Comparison of ENCODE assay signal across 21 cellular contexts in genomic region chr22:47194476-47195155, GRCh38.
DNase-seq lines count a peak whose midpoint lies in the region; ATAC-seq and TF ChIP-seq lines count a peak whose summit lies in the region.
"Had no signal": no experiment of that assay in that cellular context is flagged by ENCODE, and none has a peak within 500 bp of the region (broad histone marks: within the 10 kb centered on the region; RNA-seq: fewer than 3 reads in every experiment).

No MANE protein-coding gene starts in this region.

- H3K27me3 ChIP-seq in right atrium auricular region (no peaks in the 10 kb centered on the region), heart left ventricle (peaks cover 0 to 12% (median 0%) of the 10 kb centered on the region in 9 donors), colonic mucosa (no peaks in the 10 kb centered on the region), testis (no peaks in the 10 kb centered on the region)

- H3K4me3 ChIP-seq in right atrium auricular region (no peak overlapping the region), heart left ventricle (no peak overlapping the region), colonic mucosa (no peak overlapping the region), testis (no peak overlapping the region)
- H3K4me3 ChIP-seq: GM12878 had no signal

- DNase-seq in right atrium auricular region (ENCODE audit: low spot score) = peak; percentile 44
- DNase-seq in heart left ventricle = no peak
- peak; percentile 5 for DNase-seq in colonic mucosa
- peak; percentile 71 for DNase-seq in mesenteric fat pad (ENCODE audit: low spot score)
- DNase-seq in testis = peak; percentile 11
- DNase-seq in GM19238 (ENCODE audit: insufficient read length, low spot score) = no peak
- no peak for DNase-seq in stimulated activated CD4-positive, alpha-beta T cell treated with anti-CD3 and anti-CD28 coated beads, Interleukin-4, amount 100 ng/mL, for 24 hours
- DNase-seq: C1 segment of cervical spinal cord, DMS 273 treated with DMSO at 0.1 percent for 48 hours, GDM1, GOT3, Kasumi-1, MM.1S, NCI-H1105 treated with DMSO at 0.1 percent for 48 hours, NCI-H1694 treated with DMSO at 0.1 percent for 48 hours, NCI-H2107, NCI-H2227 treated with DMSO at 0.1 percent for 48 hours, NCI-H524 treated with DMSO at 0.1 percent for 48 hours had no signal

- no peak overlapping the region for H3K9ac ChIP-seq in colonic mucosa (ENCODE audit: low read depth in 2 of 2, low read length in 2 of 2)

- H3K9me3 ChIP-seq in right atrium auricular region (no peaks in the 10 kb centered on the region), heart left ventricle (no peaks in the 10 kb centered on the region), colonic mucosa (no peaks in the 10 kb centered on the region), testis (no peaks in the 10 kb centered on the region)

- no peaks in the 10 kb centered on the region for H3K4me1 ChIP-seq in right atrium auricular region
- H3K4me1 ChIP-seq in heart left ventricle = no peaks in the 10 kb centered on the region
- no peaks in the 10 kb centered on the region for H3K4me1 ChIP-seq in colonic mucosa
- peaks cover 4% of the 10 kb centered on the region for H3K4me1 ChIP-seq in testis

- TF ChIP-seq CTCF in right atrium auricular region (IDR thresholded peaks at IDR 0.05) (no peak), heart left ventricle (IDR thresholded peaks at IDR 0.05) (no peak), colonic mucosa (IDR thresholded peaks at IDR 0.05) (no peak), testis (IDR thresholded peaks at IDR 0.05) (no peak)

- no peak overlapping the region for H3K27ac ChIP-seq in right atrium auricular region
- H3K27ac ChIP-seq in heart left ventricle = no peak overlapping the region
- no peak overlapping the region for H3K27ac ChIP-seq in colonic mucosa
- no peak overlapping the region for H3K27ac ChIP-seq in testis

- intact Hi-C loops in heart left ventricle (cut with DNase I) (no loop called here), colonic mucosa (cut with DNase I) (no loop called here), testis (cut with DNase I; ENCODE audit: low total_unique reads) (no loop called here)

- H3K36me3 ChIP-seq in right atrium auricular region = no peaks in the 10 kb centered on the region
- no peaks in the 10 kb centered on the region for H3K36me3 ChIP-seq in heart left ventricle
- H3K36me3 ChIP-seq in colonic mucosa = no peaks in the 10 kb centered on the region
- no peaks in the 10 kb centered on the region for H3K36me3 ChIP-seq in testis (ENCODE audit: low read depth, missing control alignments)

- 86 to 93% (median 91%) methylated on average over 6 of the region's 6 CpGs for WGBS in heart left ventricle, 4 donors
- WGBS in testis, 2 donors = 89 to 92% methylated on average over 6 of the region's 6 CpGs

- ATAC-seq in heart left ventricle = no peak
- no peak for ATAC-seq in HG03045 (IDR thresholded peaks at IDR 0.05; ENCODE audit: unreplicated experiment)
- ATAC-seq: GM12878, Panc1 had no signal

- TF ChIP-seq POLR2A in heart left ventricle (IDR thresholded peaks at IDR 0.05) = no peak
- no peak for TF ChIP-seq POLR2A in testis (IDR thresholded peaks at IDR 0.05)

Comparison
In these comparisons a context has a peak if more than half of its experiments do, and no peak if none do; other contexts are left out.
1. DNase-seq: peak in right atrium auricular region (single experiment), colonic mucosa (single experiment), mesenteric fat pad (single experiment) and testis (single experiment); none in heart left ventricle (0 of 5), GM19238 (single experiment) and stimulated activated CD4-positive, alpha-beta T cell treated with anti-CD3 and anti-CD28 coated beads, Interleukin-4, amount 100 ng/mL, for 24 hours (single experiment).